In the genomic region with DNA sequence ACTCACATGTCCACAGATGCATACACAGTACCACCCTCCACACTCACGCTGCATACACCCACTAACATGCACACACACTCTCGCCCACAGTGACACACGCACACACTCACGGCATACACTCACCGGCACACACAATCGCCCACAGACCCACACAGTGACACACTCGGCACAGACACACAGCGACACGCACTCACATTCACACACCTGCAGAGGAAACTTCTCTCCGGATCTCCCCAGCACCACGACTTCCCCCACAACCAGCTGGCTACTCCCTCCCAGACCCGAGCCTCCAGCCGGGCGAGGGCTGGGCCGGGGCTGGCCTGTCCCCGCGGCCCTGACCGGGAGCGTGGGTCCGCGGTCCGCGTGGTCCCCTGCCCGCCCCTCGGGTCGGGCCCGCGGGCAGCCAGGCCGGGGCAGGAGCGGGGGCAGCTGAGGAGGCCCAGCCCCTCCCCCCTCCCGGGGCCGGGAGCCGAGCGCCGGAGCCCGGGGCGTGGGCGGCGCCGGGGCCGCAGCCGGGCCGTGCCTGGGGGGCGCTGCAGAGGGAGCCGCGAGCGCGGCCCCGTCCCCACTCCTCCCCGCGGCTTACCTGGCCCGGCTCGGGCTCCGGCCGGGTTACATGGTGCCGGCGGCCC, we compare ENCODE assay signal across 8 cellular contexts. TPM values are rescaled to one million over a fixed set of nuclear protein-coding genes. Genes with fewer than 3 reads are reported as not detected.
DNase-seq lines count a peak whose midpoint lies in the region; ATAC-seq, FAIRE-seq and TF ChIP-seq lines count a peak whose summit lies in the region.

No MANE protein-coding gene starts in this region.

- H3K36me3 ChIP-seq in DOHH2 (ENCODE audit: control insufficient read depth, low read length) (no peaks in the 10 kb centered on the region), MM.1S (replicated peaks; ENCODE audit: insufficient read depth, low read length) (no peaks in the 10 kb centered on the region), bronchial epithelial cell (ENCODE audit: control insufficient read depth, insufficient read depth, low read length) (no peaks in the 10 kb centered on the region), osteoblast (ENCODE audit: insufficient read depth, low read length) (no peaks in the 10 kb centered on the region)

- H3K4me3 ChIP-seq in DOHH2 (ENCODE audit: low read length) (peak overlapping the region; percentile 78), MM.1S (ENCODE audit: low read length) (no peak overlapping the region; the same call in 1 of the 2 replicates), bronchial epithelial cell (ENCODE audit: low read depth, low read length) (no peak overlapping the region), osteoblast (ENCODE audit: insufficient read depth, low read length) (no peak overlapping the region)

- no peak overlapping the region for H3K9ac ChIP-seq in MM.1S (ENCODE audit: low read length)

- no peaks in the 10 kb centered on the region for H3K9me3 ChIP-seq in DOHH2 (ENCODE audit: control insufficient read depth, insufficient read depth, low read length)
- no peaks in the 10 kb centered on the region for H3K9me3 ChIP-seq in MM.1S (replicated peaks; ENCODE audit: insufficient read depth, low read length)
- no peaks in the 10 kb centered on the region for H3K9me3 ChIP-seq in osteoblast (ENCODE audit: low read depth, low read length)

- H3K27ac ChIP-seq in DOHH2 (ENCODE audit: low read depth, low read length) (no peak overlapping the region), MM.1S (ENCODE audit: low read length) (no peak overlapping the region), osteoblast (ENCODE audit: low read depth, low read length) (no peak overlapping the region)

- H3K4me2 ChIP-seq in DOHH2 (ENCODE audit: low read length) (peak overlapping the region; percentile 93), MM.1S (ENCODE audit: low read depth, low read length) (peak overlapping the region; percentile 18; the same call in 1 of the 2 replicates), osteoblast (ENCODE audit: insufficient read depth, low read length) (no peak overlapping the region)

- H4K20me1 ChIP-seq in DOHH2 (ENCODE audit: control insufficient read depth, insufficient read depth, low read depth, low read length), result no peaks in the 10 kb centered on the region; the same call in 1 of the 2 replicates
- H4K20me1 ChIP-seq in MM.1S (ENCODE audit: insufficient read depth, low read length), result no peaks in the 10 kb centered on the region
- H4K20me1 ChIP-seq in osteoblast (ENCODE audit: insufficient read depth, low read length), result no peaks in the 10 kb centered on the region

- H3F3A ChIP-seq in DOHH2 (ENCODE audit: control insufficient read depth, insufficient read depth), result no peaks in the 10 kb centered on the region
- no peaks in the 10 kb centered on the region for H3F3A ChIP-seq in MM.1S (ENCODE audit: insufficient read depth, low read length)

- H2AFZ ChIP-seq in MM.1S (ENCODE audit: low read length) (no peak overlapping the region), osteoblast (ENCODE audit: low read length) (no peak overlapping the region)

- intact Hi-C loops in posterior vena cava (cut with DNase I), result no loop called here

- H3K9me2 ChIP-seq in DOHH2 (replicated peaks; ENCODE audit: control insufficient read depth, low read length), result no peaks in the 10 kb centered on the region
- H3K9me2 ChIP-seq in MM.1S (replicated peaks; ENCODE audit: insufficient read depth, low read length), result no peaks in the 10 kb centered on the region

- TF ChIP-seq CTCF in DOHH2 (IDR thresholded peaks at IDR 0.05; ENCODE audit: low read depth, low read length, poor library complexity, severe bottlenecking) (no peak), MM.1S (IDR thresholded peaks at IDR 0.05; ENCODE audit: low read length) (no peak), bronchial epithelial cell (IDR thresholded peaks at IDR 0.05; ENCODE audit: insufficient read depth, low read length, severe bottlenecking) (no peak), osteoblast (IDR thresholded peaks at IDR 0.05; ENCODE audit: extremely low read depth, low read depth, low read length) (no peak)

- no peak for ATAC-seq in GM18858 (IDR thresholded peaks at IDR 0.05; ENCODE audit: unreplicated experiment)

- no peak for DNase-seq in MM.1S
- no peak for DNase-seq in bronchial epithelial cell (ENCODE audit: low read depth)
- peak; percentile 81 for DNase-seq in osteoblast (ENCODE audit: insufficient read length, low spot score, missing footprints)
- no peak for DNase-seq in EL
- no peak for DNase-seq in UCSD-AML1 (lab: John Stamatoyannopoulos, UW; ENCODE audit: unreplicated experiment)
- DNase-seq in posterior vena cava (ENCODE audit: low spot score), result no peak

- H3K79me2 ChIP-seq in DOHH2 (ENCODE audit: control insufficient read depth, low read length), result no peaks in the 10 kb centered on the region
- H3K79me2 ChIP-seq in MM.1S (ENCODE audit: low read length), result no peaks in the 10 kb centered on the region
- no peaks in the 10 kb centered on the region for H3K79me2 ChIP-seq in osteoblast (ENCODE audit: insufficient read depth, low read length)

- H3K4me1 ChIP-seq in DOHH2 (ENCODE audit: control insufficient read depth, low read length) (peaks cover 11% of the 10 kb centered on the region), MM.1S (ENCODE audit: low read length) (no peaks in the 10 kb centered on the region), osteoblast (ENCODE audit: insufficient read depth, low read length) (no peaks in the 10 kb centered on the region)

- FAIRE-seq in bronchial epithelial cell (lab: Jason Lieb, UNC), result peak; percentile 90

- H3K27me3 ChIP-seq in DOHH2 (ENCODE audit: control insufficient read depth, low read length) (peaks cover 38% of the 10 kb centered on the region), MM.1S (replicated peaks; ENCODE audit: insufficient read depth, low read length) (peaks cover 59% of the 10 kb centered on the region), bronchial epithelial cell (ENCODE audit: control insufficient read depth, insufficient read depth, low read length) (peaks cover 29% of the 10 kb centered on the region), osteoblast (ENCODE audit: insufficient read depth, low read length) (peaks cover 55% of the 10 kb centered on the region)

RNA-seq across cellular contexts. Expression of a gene that starts 0.5 kb away (rescaled TPM):
- total RNA-seq in bronchial epithelial cell, result not detected in 2 replicates
- under 0.01 TPM in 1 of 2 replicates, not detected in the other for total RNA-seq in osteoblast
- total RNA-seq in posterior vena cava, result under 1 TPM; 0.37 to 0.57 TPM

RNA-seq across cellular contexts. Expression of a gene that starts 56.2 kb away (rescaled TPM):
- 7.8 and 8.4 TPM in 2 replicates for total RNA-seq in bronchial epithelial cell
- 22.1 and 23.0 TPM in 2 replicates for total RNA-seq in osteoblast
- total RNA-seq in posterior vena cava, result 10 to 100 TPM; 22.4 to 33.0 TPM
